ENCODE assay signal across 21 cellular contexts in the genomic region with DNA sequence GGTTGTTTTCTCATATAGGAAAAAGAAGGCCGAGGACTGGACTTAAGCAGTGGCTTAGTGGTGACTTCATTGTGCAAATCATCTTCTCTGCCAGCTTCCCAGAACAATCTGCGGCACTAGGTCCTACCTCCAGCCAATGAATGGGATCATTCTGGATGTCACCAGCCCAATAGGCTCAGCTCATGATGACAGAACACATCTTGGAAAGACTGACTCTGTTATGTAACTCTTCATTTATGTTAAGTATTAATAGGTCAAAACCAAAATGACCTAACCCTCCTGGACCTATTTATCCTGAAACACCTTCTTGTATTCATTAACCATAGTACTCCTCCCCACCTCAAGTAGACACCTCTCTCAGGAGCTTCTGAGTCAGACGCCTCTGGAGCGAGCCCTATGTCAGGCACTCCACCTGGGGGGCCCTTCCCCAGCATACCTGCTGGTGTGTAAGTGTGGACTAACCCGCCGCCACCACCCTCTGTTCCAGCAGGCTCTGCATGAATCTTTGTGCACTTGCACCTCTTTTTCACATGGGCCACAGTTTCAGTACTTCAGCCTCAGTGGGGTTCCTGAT. TPM values are rescaled to one million over a fixed set of nuclear protein-coding genes. Genes with fewer than 3 reads are reported as not detected.
DNase-seq lines count a peak whose midpoint lies in the region; TF ChIP-seq lines count a peak whose summit lies in the region.
"Had no signal": no experiment of that assay in that cellular context is flagged by ENCODE, and none has a peak within 500 bp of the region (broad histone marks: within the 10 kb centered on the region; RNA-seq: fewer than 3 reads in every experiment).

No MANE protein-coding gene starts in this region.

- peak; percentile 84 for DNase-seq in Caki2 (ENCODE audit: low read depth)
- DNase-seq in kidney tubule cell (ENCODE audit: low spot score): peak; percentile 99
- DNase-seq in osteocyte (ENCODE audit: extremely low spot score, unreplicated experiment): peak; percentile 70
- DNase-seq in AG08395 (ENCODE audit: low spot score): no peak
- no peak for DNase-seq in activated naive CD8-positive, alpha-beta T cell treated with anti-CD3 and anti-CD28 coated beads for 36 hours
- no peak for DNase-seq in NCI-H2107 (lab: John Stamatoyannopoulos, UW)
- DNase-seq: activated CD4-positive, alpha-beta T cell treated with anti-CD3 and anti-CD28 coated beads, Interleukin-2, amount 50 U/mL, for 48 hours; activated naive CD4-positive, alpha-beta T cell treated with Interleukin-2 at 50 U/mL for 16 hours; activated T-cell treated with anti-CD3 and anti-CD28 coated beads, Interleukin-2, amount 50 U/mL, for 1 hour; anterior cingulate cortex; KG1; NCI-H187; NCI-H345; NK-92 treated with Interleukin-12 subunit alpha and Interleukin-12 subunit beta, amount 100 ng/mL, for 24 hours; occipital lobe; stimulated activated CD8-positive, alpha-beta memory T cell treated with anti-CD3 and anti-CD28 coated beads, Interleukin-4, amount 100 ng/mL, for 48 hours had no signal

- H3K27me3 Mint-ChIP-seq in osteocyte (ENCODE audit: unreplicated experiment): no peaks in the 10 kb centered on the region
- H3K27me3 Mint-ChIP-seq in activated naive CD8-positive, alpha-beta T cell treated with anti-CD3 and anti-CD28 coated beads for 36 hours: no peaks in the 10 kb centered on the region
- H3K27me3 Mint-ChIP-seq: central memory CD8-positive, alpha-beta T cell had no signal

- H3K4me3 Mint-ChIP-seq in osteocyte (ENCODE audit: unreplicated experiment): no peak overlapping the region
- H3K4me3 Mint-ChIP-seq in activated naive CD8-positive, alpha-beta T cell treated with anti-CD3 and anti-CD28 coated beads for 36 hours: no peak overlapping the region
- H3K4me3 Mint-ChIP-seq: CD8-positive, alpha-beta T cell; central memory CD8-positive, alpha-beta T cell had no signal

- H3K27ac Mint-ChIP-seq in osteocyte (ENCODE audit: unreplicated experiment): no peak overlapping the region
- no peak overlapping the region for H3K27ac Mint-ChIP-seq in activated naive CD8-positive, alpha-beta T cell treated with anti-CD3 and anti-CD28 coated beads for 36 hours
- H3K27ac Mint-ChIP-seq: CD8-positive, alpha-beta T cell had no signal

- in situ Hi-C loops in Caki2 (cut with HindIII; ENCODE audit: low pct_unique_long_range_greater_than_20kb, low sequenced_read_pairs): no loop called here

- H3K9me3 Mint-ChIP-seq in osteocyte (ENCODE audit: unreplicated experiment): no peaks in the 10 kb centered on the region
- no peaks in the 10 kb centered on the region for H3K9me3 Mint-ChIP-seq in activated naive CD8-positive, alpha-beta T cell treated with anti-CD3 and anti-CD28 coated beads for 36 hours
- H3K9me3 Mint-ChIP-seq: CD8-positive, alpha-beta T cell; central memory CD8-positive, alpha-beta T cell had no signal

- peaks cover 1% of the 10 kb centered on the region for H3K4me1 Mint-ChIP-seq in osteocyte (ENCODE audit: unreplicated experiment)
- H3K4me1 Mint-ChIP-seq in activated naive CD8-positive, alpha-beta T cell treated with anti-CD3 and anti-CD28 coated beads for 36 hours: no peaks in the 10 kb centered on the region

- no peak for TF ChIP-seq CTCF in osteocyte (IDR thresholded peaks at IDR 0.05)

- H3K36me3 Mint-ChIP-seq in osteocyte (ENCODE audit: unreplicated experiment): peaks cover 38% of the 10 kb centered on the region
- H3K36me3 Mint-ChIP-seq in activated naive CD8-positive, alpha-beta T cell treated with anti-CD3 and anti-CD28 coated beads for 36 hours: peaks cover 15% of the 10 kb centered on the region

- peak overlapping the region; percentile 45 for H3K27ac ChIP-seq in angular gyrus (ENCODE audit: low read depth, low read length)
- H3K27ac ChIP-seq: esophagus muscularis mucosa, gastroesophageal sphincter had no signal

RNA-seq across cellular contexts. Expression of gene ARL2BP, which starts 7.2 kb away (rescaled TPM):
- 134 and 155 TPM in 2 replicates for total RNA-seq in Caki2 (2014; rRNA removed; shearing (Covaris generic); ENCODE audit: low replicate concordance)
- 61.8 and 67.4 TPM in 2 replicates for total RNA-seq in osteocyte
- 10 to 100 TPM; 16.2 to 17.1 TPM for total RNA-seq in activated naive CD8-positive, alpha-beta T cell treated with anti-CD3 and anti-CD28 coated beads for 36 hours

RNA-seq across cellular contexts. Expression of gene PLLP, which starts 32.2 kb away (rescaled TPM):
- 17.0 and 21.3 TPM in 2 replicates for total RNA-seq in Caki2 (2014; rRNA removed; shearing (Covaris generic); ENCODE audit: low replicate concordance)
- 0.30 and 1.2 TPM in 2 replicates for total RNA-seq in osteocyte
- total RNA-seq in activated naive CD8-positive, alpha-beta T cell treated with anti-CD3 and anti-CD28 coated beads for 36 hours: under 1 TPM; 0.34 to 0.54 TPM

Comparison
In these comparisons a context has a peak if more than half of its experiments do, and no peak if none do; other contexts are left out.
1. DNase-seq: peak in Caki2 (single experiment), kidney tubule cell (single experiment) and osteocyte (single experiment); none in AG08395 (single experiment), activated naive CD8-positive, alpha-beta T cell treated with anti-CD3 and anti-CD28 coated beads for 36 hours (single experiment) and NCI-H2107 (single experiment).